19 cellular contexts compared by ENCODE assay signal in the genomic region with DNA sequence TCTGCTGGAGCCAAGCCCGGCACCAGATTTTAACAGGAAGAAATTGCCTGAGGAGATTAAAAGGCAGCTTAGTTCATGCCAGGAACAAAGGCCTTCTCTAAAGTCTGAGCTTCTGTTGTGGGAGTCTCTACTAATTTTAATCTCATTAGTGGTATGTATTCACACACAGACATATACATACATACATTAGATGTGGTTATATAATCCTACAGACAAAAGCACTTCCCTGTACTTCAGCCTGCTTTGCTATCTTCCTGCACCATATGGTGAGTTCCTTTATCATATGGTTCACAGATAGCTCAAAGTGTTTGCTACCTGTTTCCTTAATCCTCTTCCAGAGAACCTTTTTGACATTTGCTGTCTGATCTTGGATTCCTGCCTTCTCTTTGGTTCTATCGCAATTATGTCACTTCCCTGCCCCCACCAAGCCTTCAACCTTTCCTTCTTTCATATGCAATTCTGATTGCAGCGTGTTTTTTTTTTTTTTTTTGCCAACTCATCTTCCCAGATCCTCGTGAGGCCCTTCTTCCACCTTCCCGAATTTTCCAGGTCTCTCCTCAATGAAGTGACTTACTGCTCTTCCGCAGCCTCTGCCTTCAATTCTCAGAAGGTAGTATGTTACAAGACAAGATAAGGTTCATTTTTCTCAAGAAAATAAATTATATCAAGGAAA.
DNase-seq lines count a peak whose midpoint lies in the region; ATAC-seq, FAIRE-seq and TF ChIP-seq lines count a peak whose summit lies in the region.
"Had no signal": no experiment of that assay in that cellular context is flagged by ENCODE, and none has a peak within 500 bp of the region (broad histone marks: within the 10 kb centered on the region; RNA-seq: fewer than 3 reads in every experiment).

No MANE protein-coding gene starts in this region.

- H3K27ac ChIP-seq in HUES48 (ENCODE audit: low read depth, low read length) (peak overlapping the region; percentile 77), iPS-18a (ENCODE audit: low read length) (no peak overlapping the region), HepG2 (ENCODE audit: extremely low read length, insufficient read depth, low read length) (no peak overlapping the region)
- H3K27ac ChIP-seq: brain microvascular endothelial cell, gastroesophageal sphincter, ovary, right lobe of liver, stomach had no signal

- in situ Hi-C loops in HepG2 (cut with HindIII; ENCODE audit: extremely low pct_ligation_motif_present, low pct_unique_long_range_greater_than_20kb): no loop called here

- TF ChIP-seq CTCF in WTC11 (IDR thresholded peaks at IDR 0.05) (no peak), HepG2 (CRISPR knock-in tag; IDR thresholded peaks at IDR 0.05) (no peak)

- no peak overlapping the region for H2AFZ ChIP-seq in HepG2 (ENCODE audit: low read length)

- no peaks in the 10 kb centered on the region for H3K9me3 ChIP-seq in HUES48 (ENCODE audit: control insufficient read depth, insufficient read depth, low read length)
- H3K9me3 ChIP-seq in iPS-18a (ENCODE audit: control insufficient read depth, low read depth, low read length): no peaks in the 10 kb centered on the region
- H3K9me3 ChIP-seq in HepG2 (ENCODE audit: low read length): no peaks in the 10 kb centered on the region
- H3K9me3 ChIP-seq: gastroesophageal sphincter, ovary, right lobe of liver, stomach had no signal

- peaks cover 3% of the 10 kb centered on the region; the same call in 1 of the 2 replicates for H3K27me3 Mint-ChIP-seq in WTC11 (ENCODE audit: low read depth)
- H3K27me3 Mint-ChIP-seq: activated CD4-positive, alpha-beta T cell treated with anti-CD3 and anti-CD28 coated beads, Interleukin-2, amount 10 ng/mL, durations not matched to agents 7 days and 5 days; activated naive CD4-positive, alpha-beta T cell treated with anti-CD3 and anti-CD28 coated beads, Interleukin-2, amount 50 U/mL, for 24 hours had no signal

- CTCF ChIA-PET in WTC11 (lab: Charles Lee): interaction anchor here (0.5 to 3.1 kb wide), 3 partner anchors 37 to 94 kb away, joined by 3 to 21 read pairs (median 3); no protein-coding TSS in a partner anchor
- CTCF ChIA-PET in HepG2 (lab: Yijun Ruan, JAX; ENCODE audit: low intra/inter-chr PET ratio, low total read pairs): no interaction called here

- intact Hi-C loops in HepG2 (cut with micrococcal nuclease; ENCODE audit: unreplicated experiment): no loop called here

- no peak for TF ChIP-seq EP300 in HepG2 (IDR thresholded peaks at IDR 0.05; ENCODE audit: low read depth in 2 of 2, low read length in 2 of 2)
- TF ChIP-seq EP300 in HepG2 (CRISPR knock-in tag; IDR thresholded peaks at IDR 0.05; ENCODE audit: borderline replicate concordance): no peak

- ATAC-seq in WTC11 (no peak), HepG2 (no peak), HG03469 (IDR thresholded peaks at IDR 0.05; ENCODE audit: unreplicated experiment) (no peak)
- ATAC-seq: gastroesophageal sphincter, right lobe of liver, SK-N-SH treated with all-trans-retinoic acid at 6 μM for 48 hours had no signal

- H3K36me3 ChIP-seq in HUES48 (ENCODE audit: control insufficient read depth, insufficient read depth, low read length) (no peaks in the 10 kb centered on the region), iPS-18a (ENCODE audit: control insufficient read depth, low read depth, low read length) (no peaks in the 10 kb centered on the region), HepG2 (replicated peaks in 1 of 2; ENCODE audit: control insufficient read depth in 1 of 2, insufficient read depth in 2 of 2, low read length in 2 of 2) (no peaks in the 10 kb centered on the region)
- H3K36me3 ChIP-seq: brain microvascular endothelial cell, gastroesophageal sphincter, ovary, right lobe of liver, stomach had no signal

- H3K27ac Mint-ChIP-seq in WTC11: peak overlapping the region; percentile 92
- H3K27ac Mint-ChIP-seq: activated CD4-positive, alpha-beta T cell treated with anti-CD3 and anti-CD28 coated beads, Interleukin-2, amount 10 ng/mL, durations not matched to agents 7 days and 5 days; activated naive CD4-positive, alpha-beta T cell treated with anti-CD3 and anti-CD28 coated beads, Interleukin-2, amount 50 U/mL, for 24 hours had no signal

- H3K9ac ChIP-seq in HUES48 (ENCODE audit: low read depth, low read length): peak overlapping the region; percentile 34; the same call in 1 of the 2 replicates
- peak overlapping the region; percentile 36 for H3K9ac ChIP-seq in iPS-18a (ENCODE audit: low read length)
- no peak overlapping the region for H3K9ac ChIP-seq in HepG2 (ENCODE audit: insufficient read depth, low read depth, low read length)

- H3K4me3 Mint-ChIP-seq in WTC11: no peak overlapping the region
- H3K4me3 Mint-ChIP-seq: activated CD4-positive, alpha-beta T cell treated with anti-CD3 and anti-CD28 coated beads, Interleukin-2, amount 10 ng/mL, durations not matched to agents 7 days and 5 days; activated naive CD4-positive, alpha-beta T cell treated with anti-CD3 and anti-CD28 coated beads, Interleukin-2, amount 50 U/mL, for 24 hours had no signal

- DNase-seq in CMK (ENCODE audit: low read depth) (peak; percentile 76), WTC11 (ENCODE audit: low spot score) (no peak), HTR-8/SVneo (ENCODE audit: insufficient read length, low spot score) (no peak), HepG2 (ENCODE audit: low spot score) (no peak), T1000 (lab: John Stamatoyannopoulos, UW) (no peak)
- DNase-seq: activated CD4-positive, alpha-beta T cell treated with anti-CD3 and anti-CD28 coated beads, Interleukin-2, amount 10 ng/mL, durations not matched to agents 7 days and 5 days; activated T-cell treated with anti-CD3 and anti-CD28 coated beads, Interleukin-2, amount 50 U/mL, for 1 hour; brain microvascular endothelial cell; NCI-H1417; ovary; right lobe of liver; stomach had no signal

- H3K27me3 ChIP-seq in HUES48 (ENCODE audit: control insufficient read depth, insufficient read depth, low read length) (no peaks in the 10 kb centered on the region), iPS-18a (ENCODE audit: control insufficient read depth, insufficient read depth, low read length) (no peaks in the 10 kb centered on the region), HepG2 (ENCODE audit: control insufficient read depth in 1 of 2, insufficient read depth in 2 of 2, low read length in 2 of 2) (0 out of 5 replicates have a peak, but pooled peaks cover 0 to 4% of the 10 kb centered on the region in 2 experiments)
- H3K27me3 ChIP-seq: brain microvascular endothelial cell, gastroesophageal sphincter, ovary, right lobe of liver, stomach had no signal

- WGBS in HepG2 (ENCODE audit: low lambda C conversion rate): 29% methylated on average over 6 of the region's 6 CpGs

- no peaks in the 10 kb centered on the region for H3K79me2 ChIP-seq in HepG2 (ENCODE audit: insufficient read depth, low read length)

- BruUV-seq in HepG2 (replicated peaks; lab: Mats Ljungman, UMichigan): no TSS peak

- peaks cover 10% of the 10 kb centered on the region for H3K9me3 Mint-ChIP-seq in WTC11
- H3K9me3 Mint-ChIP-seq: activated naive CD4-positive, alpha-beta T cell treated with anti-CD3 and anti-CD28 coated beads, Interleukin-2, amount 50 U/mL, for 24 hours had no signal

- no peak overlapping the region for H3K4me2 ChIP-seq in HepG2 (ENCODE audit: low read depth, low read length)

- H4K20me1 ChIP-seq in HepG2 (ENCODE audit: insufficient read depth, low read length): no peaks in the 10 kb centered on the region

- TF ChIP-seq POLR2A in HepG2 (IDR thresholded peaks at IDR 0.05; ENCODE audit: insufficient read depth in 1 of 2, low read depth in 2 of 2, low read length in 2 of 2): no peak

- 0 out of 2 replicates have a peak overlapping the region, but pooled peaks have one; percentile 19 for H3K4me3 ChIP-seq in HUES48 (ENCODE audit: low read depth, low read length)
- peak overlapping the region; percentile 14 for H3K4me3 ChIP-seq in iPS-18a (ENCODE audit: low read length)
- no peak overlapping the region for H3K4me3 ChIP-seq in HepG2 (replicated peaks in 1 of 3; ENCODE audit: insufficient read depth in 1 of 3, low read depth in 2 of 3, low read length in 3 of 3)
- H3K4me3 ChIP-seq: gastroesophageal sphincter, ovary, right lobe of liver, stomach had no signal

- no peak for FAIRE-seq in HTR-8/SVneo (lab: Jason Lieb, UNC)
- no peak for FAIRE-seq in HepG2 (lab: Jason Lieb, UNC)
- FAIRE-seq: urothelium cell line had no signal

- peaks cover 51% of the 10 kb centered on the region for H3K4me1 ChIP-seq in HUES48 (ENCODE audit: control insufficient read depth, insufficient read depth, low read length)
- peaks cover 49% of the 10 kb centered on the region for H3K4me1 ChIP-seq in iPS-18a (ENCODE audit: control insufficient read depth, low read depth, low read length)
- H3K4me1 ChIP-seq in HepG2 (ENCODE audit: insufficient read depth, low read length): no peaks in the 10 kb centered on the region
- H3K4me1 ChIP-seq: gastroesophageal sphincter, right lobe of liver, stomach had no signal

- no peak for TF ChIP-seq RAD21 in HepG2 (CRISPR knock-in tag; IDR thresholded peaks at IDR 0.05)

- peaks cover 9% of the 10 kb centered on the region for H3K36me3 Mint-ChIP-seq in WTC11

- peaks cover 62% of the 10 kb centered on the region for H3K4me1 Mint-ChIP-seq in WTC11

- POLR2A ChIA-PET in WTC11 (lab: Charles Lee) (interaction anchor here (0.7 to 0.9 kb wide), 3 partner anchors 37 to 121 kb away, joined by 3 to 6 read pairs (median 3); no protein-coding TSS in a partner anchor), HepG2 (lab: Yijun Ruan, JAX) (no interaction called here)

TF ChIP-seq in WTC11, 78 proteins besides CTCF, POLR2A, EP300 and RAD21 (continues in another document):
- TF ChIP-seq OVOL2 (CRISPR knock-in tag; IDR thresholded peaks at IDR 0.05; ENCODE audit: borderline replicate concordance) (no peak), GRHL2 (CRISPR knock-in tag; IDR thresholded peaks at IDR 0.05; ENCODE audit: insufficient replicate concordance, severe bottlenecking) (no peak)

TF ChIP-seq in HepG2, 621 proteins besides CTCF, POLR2A, EP300 and RAD21 (continues in another document):
- TF ChIP-seq RFXAP (CRISPR knock-in tag; IDR thresholded peaks at IDR 0.05; ENCODE audit: borderline replicate concordance): no peak
- TF ChIP-seq, protein P1, sequence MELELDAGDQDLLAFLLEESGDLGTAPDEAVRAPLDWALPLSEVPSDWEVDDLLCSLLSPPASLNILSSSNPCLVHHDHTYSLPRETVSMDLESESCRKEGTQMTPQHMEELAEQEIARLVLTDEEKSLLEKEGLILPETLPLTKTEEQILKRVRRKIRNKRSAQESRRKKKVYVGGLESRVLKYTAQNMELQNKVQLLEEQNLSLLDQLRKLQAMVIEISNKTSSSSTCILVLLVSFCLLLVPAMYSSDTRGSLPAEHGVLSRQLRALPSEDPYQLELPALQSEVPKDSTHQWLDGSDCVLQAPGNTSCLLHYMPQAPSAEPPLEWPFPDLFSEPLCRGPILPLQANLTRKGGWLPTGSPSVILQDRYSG (CRISPR knock-in tag; IDR thresholded peaks at IDR 0.05): no peak
- TF ChIP-seq ZNF296 (CRISPR knock-in tag; conservative IDR thresholded peaks at IDR 0.05): no peak
- TF ChIP-seq XRCC5 (optimal IDR thresholded peaks at IDR 0.05; ENCODE audit: low read length): no peak
- no peak for TF ChIP-seq ZSCAN21 (CRISPR knock-in tag; IDR thresholded peaks at IDR 0.05; ENCODE audit: borderline replicate concordance)

Comparison
In these comparisons a context has a peak if more than half of its experiments do, and no peak if none do; other contexts are left out.
1. H3K4me3 ChIP-seq: peak in HUES48 (single experiment) and iPS-18a (single experiment); none in HepG2 (0 of 3).